ENCODE assay signal across 8 cellular contexts in the genomic region with DNA sequence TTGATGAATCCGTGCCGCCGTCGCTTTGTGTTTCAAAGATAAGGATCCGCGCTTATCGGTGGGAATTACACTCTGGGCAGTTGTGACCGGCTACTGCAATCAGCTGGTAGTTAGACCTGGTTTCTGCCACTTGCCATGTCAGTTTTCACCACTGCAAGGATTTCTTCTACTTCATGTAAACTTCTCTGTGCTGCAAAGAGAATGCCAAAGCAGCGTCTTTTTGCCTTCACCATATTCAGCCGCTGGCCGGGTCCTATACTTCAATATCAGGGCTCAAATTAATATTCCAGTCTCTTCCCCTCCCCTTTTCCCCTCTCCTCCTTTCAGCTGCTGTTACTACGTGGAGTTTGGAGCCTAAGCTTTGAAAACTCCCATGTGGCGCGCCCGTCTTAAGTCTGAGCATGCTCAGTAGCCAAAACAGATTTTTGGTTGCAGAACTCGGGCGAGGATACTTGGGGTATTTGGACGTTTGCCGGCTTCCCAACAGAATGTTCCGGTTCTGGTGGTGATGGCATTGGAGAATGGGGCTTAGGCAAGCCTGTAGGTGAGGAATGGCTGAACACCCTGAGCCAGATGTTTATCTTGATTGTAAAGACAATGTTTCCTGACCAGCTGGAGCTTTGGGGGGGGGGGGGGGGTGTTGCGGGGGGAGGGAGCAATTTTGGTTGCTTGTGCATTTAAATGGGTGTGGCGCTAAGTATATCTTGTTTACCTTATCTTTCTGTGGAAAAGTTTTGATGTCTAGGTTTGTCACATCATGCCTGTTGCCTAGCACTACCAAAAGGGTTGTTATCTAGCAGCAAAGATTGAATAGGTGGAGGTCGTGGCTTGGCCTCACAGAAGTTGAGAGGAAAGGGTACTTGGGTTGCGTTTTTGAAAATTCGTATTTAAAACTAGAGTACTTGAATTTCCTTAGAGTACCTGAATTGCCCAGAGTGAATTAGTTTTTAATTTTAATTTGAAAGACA. TPM values are rescaled to one million over a fixed set of nuclear protein-coding genes. Genes with fewer than 3 reads are reported as not detected.
DNase-seq lines count a peak whose midpoint lies in the region; ATAC-seq, FAIRE-seq and TF ChIP-seq lines count a peak whose summit lies in the region.

No MANE protein-coding gene starts in this region.

- H2AFZ ChIP-seq in HepG2 (ENCODE audit: low read length), result no peak overlapping the region

- peaks cover 25% of the 10 kb centered on the region for H3K4me1 Mint-ChIP-seq in stimulated activated naive CD8-positive, alpha-beta T cell treated with anti-CD3 and anti-CD28 coated beads, Interleukin-15, amount 100 ng/mL, for 72 hours

- no peak for TF ChIP-seq RAD21 in HepG2 (CRISPR knock-in tag; IDR thresholded peaks at IDR 0.05)

- ATAC-seq in GM18907 (IDR thresholded peaks at IDR 0.05; ENCODE audit: unreplicated experiment) (peak; percentile 12), HepG2 (peak; percentile 41)
- peak; percentile 18 for ATAC-seq in stimulated activated naive CD8-positive, alpha-beta T cell treated with anti-CD3 and anti-CD28 coated beads, Interleukin-15, amount 100 ng/mL, for 72 hours

- H3K27ac Mint-ChIP-seq in stimulated activated naive CD8-positive, alpha-beta T cell treated with anti-CD3 and anti-CD28 coated beads, Interleukin-15, amount 100 ng/mL, for 72 hours, result peak overlapping the region; percentile 58 to 71

- H3K27ac ChIP-seq in C4-2B, result peak overlapping the region; percentile 94
- peak overlapping the region; percentile 91; the same call in 1 of the 2 replicates for H3K27ac ChIP-seq in HUES6 (ENCODE audit: low read depth, low read length)
- H3K27ac ChIP-seq in dorsolateral prefrontal cortex, result peak overlapping the region in 58 of 59 donors; percentile 55 to 98 (median 94)
- peak overlapping the region; percentile 92 for H3K27ac ChIP-seq in HepG2 (ENCODE audit: extremely low read length, insufficient read depth, low read length)

- H3K4me3 Mint-ChIP-seq in stimulated activated naive CD8-positive, alpha-beta T cell treated with anti-CD3 and anti-CD28 coated beads, Interleukin-15, amount 100 ng/mL, for 72 hours, result peak overlapping the region; percentile 89 to 96

- TSS peak; percentile 48 for BruUV-seq in HepG2 (replicated peaks; lab: Mats Ljungman, UMichigan)

- in situ Hi-C loops in HepG2 (cut with HindIII; ENCODE audit: extremely low pct_ligation_motif_present, low pct_unique_long_range_greater_than_20kb), result no loop called here

- H3K4me1 ChIP-seq in HUES6 (ENCODE audit: control insufficient read depth, insufficient read depth, low read length), result peaks cover 12% of the 10 kb centered on the region
- peaks cover 66% of the 10 kb centered on the region for H3K4me1 ChIP-seq in HepG2 (ENCODE audit: insufficient read depth, low read length)

- POLR2A ChIA-PET in HepG2 (lab: Yijun Ruan, JAX), result interaction anchor here (1.3 to 3.4 kb wide), 5 partner anchors 10 to 80 kb away, joined by 3 to 29 read pairs (median 4); no protein-coding TSS in a partner anchor

- H3K9me3 Mint-ChIP-seq in stimulated activated naive CD8-positive, alpha-beta T cell treated with anti-CD3 and anti-CD28 coated beads, Interleukin-15, amount 100 ng/mL, for 72 hours, result no peaks in the 10 kb centered on the region

- peak overlapping the region; percentile 81 for H3K4me2 ChIP-seq in HepG2 (ENCODE audit: low read depth, low read length)

- H3K36me3 ChIP-seq in HUES6 (ENCODE audit: control insufficient read depth, insufficient read depth, low read length) (no peaks in the 10 kb centered on the region), HepG2 (replicated peaks in 1 of 2; ENCODE audit: control insufficient read depth in 1 of 2, insufficient read depth in 2 of 2, low read length in 2 of 2) (no peaks in the 10 kb centered on the region)

- H3K9me3 ChIP-seq in HUES6 (ENCODE audit: control insufficient read depth, insufficient read depth, low read depth, low read length) (no peaks in the 10 kb centered on the region; the same call in 1 of the 2 replicates), HepG2 (ENCODE audit: low read length) (no peaks in the 10 kb centered on the region)

- H3K27me3 Mint-ChIP-seq in stimulated activated naive CD8-positive, alpha-beta T cell treated with anti-CD3 and anti-CD28 coated beads, Interleukin-15, amount 100 ng/mL, for 72 hours, result peaks cover 19% of the 10 kb centered on the region

- TF ChIP-seq CTCF in C4-2B (conservative IDR thresholded peaks at IDR 0.05), result no peak
- no peak for TF ChIP-seq CTCF in dorsolateral prefrontal cortex (IDR thresholded peaks at IDR 0.05 in 54 of 56, conservative IDR thresholded peaks at IDR 0.05 in 2 of 56; ENCODE audit: low read depth in 1 of 56, partially characterized antibody in 56 of 56)
- no peak for TF ChIP-seq CTCF in HepG2 (CRISPR knock-in tag; IDR thresholded peaks at IDR 0.05)

- peaks cover 40% of the 10 kb centered on the region for H4K20me1 ChIP-seq in HepG2 (ENCODE audit: insufficient read depth, low read length)

- DNase-seq in SW480 (ENCODE audit: low spot score) (peak; percentile 78), dorsolateral prefrontal cortex (peak in 9 of 10 donors; percentile 10 to 54 (median 39)), HepG2 (ENCODE audit: low spot score) (peak; percentile 52), NCI-H1048 (lab: John Stamatoyannopoulos, UW) (no peak)
- no peak for DNase-seq in stimulated activated naive CD8-positive, alpha-beta T cell treated with anti-CD3 and anti-CD28 coated beads, Interleukin-15, amount 100 ng/mL, for 72 hours

- no peak for TF ChIP-seq EP300 in HepG2 (IDR thresholded peaks at IDR 0.05; ENCODE audit: low read depth in 2 of 2, low read length in 2 of 2)
- no peak for TF ChIP-seq EP300 in HepG2 (CRISPR knock-in tag; IDR thresholded peaks at IDR 0.05; ENCODE audit: borderline replicate concordance)

- CTCF ChIA-PET in HepG2 (lab: Yijun Ruan, JAX; ENCODE audit: low intra/inter-chr PET ratio, low total read pairs), result no interaction called here

- no peak for TF ChIP-seq POLR2A in HepG2 (IDR thresholded peaks at IDR 0.05; ENCODE audit: insufficient read depth in 1 of 2, low read depth in 2 of 2, low read length in 2 of 2)

- 3% methylated on average over 17 of the region's 25 CpGs for WGBS in HepG2 (ENCODE audit: low lambda C conversion rate)

- H3K9ac ChIP-seq in HUES6 (ENCODE audit: low read length) (peak overlapping the region; percentile 95), HepG2 (ENCODE audit: insufficient read depth, low read depth, low read length) (peak overlapping the region; percentile 99)

- intact Hi-C loops in dorsolateral prefrontal cortex (cut with DNase I) (loop anchor here in 1 of 2 donors (5.0 kb wide), 2 partner anchors 34 to 291 kb away; no protein-coding TSS in a partner anchor), HepG2 (cut with micrococcal nuclease; ENCODE audit: unreplicated experiment) (loop anchor here (5.0 kb wide), 1 partner anchor 39 kb away; no protein-coding TSS in a partner anchor)

- FAIRE-seq in HepG2 (lab: Jason Lieb, UNC), result peak; percentile 51

- H3K27me3 ChIP-seq in HUES6 (ENCODE audit: control insufficient read depth, insufficient read depth, low read length) (no peaks in the 10 kb centered on the region; the same call in 1 of the 2 replicates), dorsolateral prefrontal cortex (no peaks in the 10 kb centered on the region), HepG2 (ENCODE audit: control insufficient read depth in 1 of 2, insufficient read depth in 2 of 2, low read length in 2 of 2) (no peaks in the 10 kb centered on the region; a peak in 1 of 5 replicates)

- peak overlapping the region; percentile 81 for H3K4me3 ChIP-seq in HUES6 (ENCODE audit: low read depth, low read length)
- peak overlapping the region; percentile 64 to 100 (median 89) for H3K4me3 ChIP-seq in dorsolateral prefrontal cortex
- peak overlapping the region; percentile 83 to 96 (median 89) for H3K4me3 ChIP-seq in HepG2 (replicated peaks in 1 of 3; ENCODE audit: insufficient read depth in 1 of 3, low read depth in 2 of 3, low read length in 3 of 3)

- peaks cover 59% of the 10 kb centered on the region for H3K79me2 ChIP-seq in HepG2 (ENCODE audit: insufficient read depth, low read length)

RNA-seq across cellular contexts. Expression of a gene that starts 1.1 kb away (rescaled TPM):
- total RNA-seq in dorsolateral prefrontal cortex (100 to 1,000 TPM in 1 of 120 experiments, 10 to 100 TPM in 119; 45.2 to 109 (median 65.1) TPM), HepG2 (2016; rRNA removed; fragmentation: Illumina TruSeq; extraction: Trizol) (48.5 and 81.0 TPM in 2 replicates)
- total RNA-seq in HepG2 (2016; cell fraction: cytosol; rRNA removed; fragmentation: Illumina TruSeq; extraction: Trizol; ENCODE audit: low read depth), result 58.3 and 63.0 TPM in 2 replicates
- total RNA-seq in HepG2 (2016; cell fraction: insoluble cytoplasmic fraction; rRNA removed; fragmentation: Illumina TruSeq; extraction: Trizol), result 49.9 and 76.4 TPM in 2 replicates
- 32.5 and 33.6 TPM in 2 replicates for total RNA-seq in HepG2 (2016; cell fraction: membrane; rRNA removed; fragmentation: Illumina TruSeq; extraction: Trizol)
- total RNA-seq in HepG2 (2016; cell fraction: nucleus; rRNA removed; fragmentation: Illumina TruSeq; extraction: Trizol), result 50.6 and 52.2 TPM in 2 replicates
- 27.2 and 30.0 TPM in 2 replicates for polyA plus RNA-seq in HepG2 (2011; rRNA removed)
- polyA plus RNA-seq in HepG2 (2011; cell fraction: cytosol; rRNA removed), result 13.9 and 22.3 TPM in 2 replicates
- 25.7 and 30.1 TPM in 2 replicates for polyA plus RNA-seq in HepG2 (2011; cell fraction: nucleus; rRNA removed)
- 18.8 and 19.5 TPM in 2 replicates for polyA plus RNA-seq in HepG2 (2012)
- polyA plus RNA-seq in HepG2 (2016; cell fraction: cytosol; fragmentation: Illumina TruSeq; extraction: Trizol; ENCODE audit: low read depth), result 1.1 and 1.2 TPM in 2 replicates
- polyA plus RNA-seq in HepG2 (2016; cell fraction: insoluble cytoplasmic fraction; fragmentation: Illumina TruSeq; extraction: Trizol; ENCODE audit: low read depth), result 30.1 and 33.0 TPM in 2 replicates
- 3.2 and 3.4 TPM in 2 replicates for polyA plus RNA-seq in HepG2 (2016; cell fraction: membrane; fragmentation: Illumina TruSeq; extraction: Trizol; ENCODE audit: low read depth)
- 21.9 and 22.9 TPM in 2 replicates for polyA plus RNA-seq in HepG2 (2016; cell fraction: nucleus; fragmentation: Illumina TruSeq; extraction: Trizol; ENCODE audit: insufficient read depth, low read depth)
- polyA minus RNA-seq in HepG2 (2011; rRNA and poly(A)+ RNA removed; ENCODE audit: low replicate concordance), result 56.3 and 87.9 TPM in 2 replicates
- polyA minus RNA-seq in HepG2 (2011; cell fraction: cytosol; rRNA and poly(A)+ RNA removed), result 43.4 and 52.4 TPM in 2 replicates
- polyA minus RNA-seq in HepG2 (2011; cell fraction: nucleus; rRNA and poly(A)+ RNA removed), result 111 and 120 TPM in 2 replicates

RNA-seq across cellular contexts. Expression of a gene that starts 59.3 kb away (rescaled TPM):
- 10 to 100 TPM in 2 of 120 experiments, 1 to 10 TPM in 104, under 1 TPM in 11, not detected in 3; 0.45 to 10.8 (median 2.8) TPM for total RNA-seq in dorsolateral prefrontal cortex
- total RNA-seq in HepG2 (2016; rRNA removed; fragmentation: Illumina TruSeq; extraction: Trizol), result 0.20 TPM in 1 of 2 replicates, not detected in the other
- not detected in 2 replicates for total RNA-seq in HepG2 (2016; cell fraction: cytosol; rRNA removed; fragmentation: Illumina TruSeq; extraction: Trizol; ENCODE audit: low read depth)
- total RNA-seq in HepG2 (2016; cell fraction: insoluble cytoplasmic fraction; rRNA removed; fragmentation: Illumina TruSeq; extraction: Trizol), result 0.10 and 0.11 TPM in 2 replicates
- 0.10 TPM in 1 of 2 replicates, not detected in the other for total RNA-seq in HepG2 (2016; cell fraction: membrane; rRNA removed; fragmentation: Illumina TruSeq; extraction: Trizol)
- 0.22 TPM in 1 of 2 replicates, not detected in the other for total RNA-seq in HepG2 (2016; cell fraction: nucleus; rRNA removed; fragmentation: Illumina TruSeq; extraction: Trizol)
- polyA plus RNA-seq in HepG2 (2011; rRNA removed), result 0.05 and 0.15 TPM in 2 replicates
- polyA plus RNA-seq in HepG2 (2011; cell fraction: cytosol; rRNA removed), result 0.15 TPM in 1 of 2 replicates, not detected in the other
- polyA plus RNA-seq in HepG2 (2011; cell fraction: nucleus; rRNA removed), result not detected in 2 replicates
- polyA plus RNA-seq in HepG2 (2012), result not detected in 2 replicates
- polyA plus RNA-seq in HepG2 (2016; cell fraction: cytosol; fragmentation: Illumina TruSeq; extraction: Trizol; ENCODE audit: low read depth), result 0.08 TPM in 1 of 2 replicates, not detected in the other
- 0.14 TPM in 1 of 2 replicates, not detected in the other for polyA plus RNA-seq in HepG2 (2016; cell fraction: insoluble cytoplasmic fraction; fragmentation: Illumina TruSeq; extraction: Trizol; ENCODE audit: low read depth)
- polyA plus RNA-seq in HepG2 (2016; cell fraction: membrane; fragmentation: Illumina TruSeq; extraction: Trizol; ENCODE audit: low read depth), result 0.10 TPM in 1 of 2 replicates, not detected in the other
- polyA plus RNA-seq in HepG2 (2016; cell fraction: nucleus; fragmentation: Illumina TruSeq; extraction: Trizol; ENCODE audit: insufficient read depth, low read depth), result 0.28 TPM in 1 of 2 replicates, not detected in the other
- 0.30 TPM in 1 of 2 replicates, not detected in the other for polyA minus RNA-seq in HepG2 (2011; rRNA and poly(A)+ RNA removed; ENCODE audit: low replicate concordance)
- polyA minus RNA-seq in HepG2 (2011; cell fraction: cytosol; rRNA and poly(A)+ RNA removed), result not detected in 2 replicates
- not detected in 2 replicates for polyA minus RNA-seq in HepG2 (2011; cell fraction: nucleus; rRNA and poly(A)+ RNA removed)

Comparison
In these comparisons a context has a peak if more than half of its experiments do, and no peak if none do; other contexts are left out.
1. DNase-seq: peak in SW480 (single experiment), dorsolateral prefrontal cortex (9 of 10) and HepG2 (single experiment); none in stimulated activated naive CD8-positive, alpha-beta T cell treated with anti-CD3 and anti-CD28 coated beads, Interleukin-15, amount 100 ng/mL, for 72 hours (0 of 2) and NCI-H1048 (single experiment).
2. Peak in every context shown above with its lines, with median percentiles within 50 percentile points of each other: H3K27ac ChIP-seq, ATAC-seq and H3K4me3 ChIP-seq.